In the genomic region with DNA sequence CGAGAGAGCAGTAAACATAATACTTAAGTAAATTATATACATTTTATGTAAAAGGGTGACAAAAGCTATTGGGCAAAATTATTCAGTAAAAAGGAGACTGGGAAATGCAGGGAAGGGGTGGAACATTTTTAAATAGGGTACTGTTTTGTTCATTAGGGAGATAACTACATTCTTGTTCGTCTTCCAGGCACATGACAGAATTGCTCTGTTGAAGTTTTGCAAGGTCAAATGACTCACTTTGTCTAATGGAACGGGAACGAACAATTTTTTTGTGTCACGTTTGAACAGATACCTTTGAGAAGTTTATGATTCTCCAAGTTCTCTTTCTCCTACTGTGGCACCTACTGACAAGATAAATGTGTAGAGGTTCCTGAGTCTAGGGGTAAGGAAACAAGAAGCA, we compare ENCODE assay signal across 20 cellular contexts.
A peak's percentile ranks its signal among the peaks of the same experiment; 100 is the strongest.
DNase-seq lines count a peak whose midpoint lies in the region; ATAC-seq and TF ChIP-seq lines count a peak whose summit lies in the region.
"Had no signal": no experiment of that assay in that cellular context is flagged by ENCODE, and none has a peak within 500 bp of the region (broad histone marks: within the 10 kb centered on the region; RNA-seq: fewer than 3 reads in every experiment).

No MANE protein-coding gene starts in this region.

- ATAC-seq in GM21576 (IDR thresholded peaks at IDR 0.05; ENCODE audit: unreplicated experiment) = no peak
- ATAC-seq: activated T-helper 17 cell treated with anti-CD3 and anti-CD28 coated beads, Interleukin-2, amount 50 U/mL, for 72 hours; foreskin keratinocyte had no signal

- H2BK15ac ChIP-seq in mesenchymal stem cell (ENCODE audit: low read depth, poor library complexity, severe bottlenecking) = no peak overlapping the region

- no peaks in the 10 kb centered on the region for H3K27me3 ChIP-seq in mesenchymal stem cell (ENCODE audit: control insufficient read depth in 1 of 2, insufficient read depth in 1 of 2, low read length in 2 of 2)
- H3K27me3 ChIP-seq in Peyer's patch = no peaks in the 10 kb centered on the region
- H3K27me3 ChIP-seq: BLaER1 treated with 17β-estradiol and CSF1 and Interleukin-3, amounts not matched to agents 10 nM and 100 nM; foreskin keratinocyte had no signal

- H3K27ac ChIP-seq in mesenchymal stem cell (ENCODE audit: low read length, poor library complexity, severe bottlenecking) = no peak overlapping the region
- no peak overlapping the region for H3K27ac ChIP-seq in Peyer's patch
- H3K27ac ChIP-seq: BLaER1 treated with 17β-estradiol and CSF1 and Interleukin-3, amounts not matched to agents 10 nM and 100 nM; foreskin keratinocyte; HL-60; prostate gland; thoracic aorta had no signal

- CTCF ChIA-PET in GM10248 (lab: Yijun Ruan, JAX) = no interaction called here

- H2BK5ac ChIP-seq in mesenchymal stem cell (ENCODE audit: low read depth, low read length, poor library complexity, severe bottlenecking) = no peak overlapping the region

- 52% methylated on average over 3 of the region's 5 CpGs for WGBS in mesenchymal stem cell

- no peak overlapping the region for H3K23ac ChIP-seq in mesenchymal stem cell (ENCODE audit: low read length in 2 of 2)

- no peak overlapping the region for H4K91ac ChIP-seq in mesenchymal stem cell (ENCODE audit: low read length)

- no peak overlapping the region for H2AFZ ChIP-seq in mesenchymal stem cell (ENCODE audit: low read depth, low read length)

- H3K4me1 ChIP-seq in mesenchymal stem cell (ENCODE audit: control insufficient read depth, insufficient read depth, low read depth, low read length) = no peaks in the 10 kb centered on the region
- H3K4me1 ChIP-seq in Peyer's patch = no peaks in the 10 kb centered on the region
- H3K4me1 ChIP-seq: BLaER1 treated with 17β-estradiol and CSF1 and Interleukin-3, amounts not matched to agents 10 nM and 100 nM; foreskin keratinocyte; prostate gland had no signal

- DNase-seq in ELR (ENCODE audit: low read depth) = peak; percentile 38
- peak; percentile 41 for DNase-seq in LHCN-M2 (ENCODE audit: low read depth)
- peak; percentile 33 for DNase-seq in fibroblast of gingiva (ENCODE audit: low read depth)
- no peak for DNase-seq in mesenchymal stem cell
- no peak for DNase-seq in GM10248 (ENCODE audit: extremely low spot score)
- DNase-seq in Peyer's patch = no peak
- DNase-seq in dedifferentiated amniotic fluid mesenchymal stem cell (ENCODE audit: extremely low spot score) = no peak
- DNase-seq: activated CD4-positive, alpha-beta T cell treated with anti-CD3 and anti-CD28 coated beads for 1 hour; GF-D8; GOT3; KBM-7; NCI-H1930; NCI-H510A had no signal

- H3K18ac ChIP-seq in mesenchymal stem cell (ENCODE audit: low read depth in 1 of 2, low read length in 2 of 2) = no peak overlapping the region

- H2BK12ac ChIP-seq in mesenchymal stem cell (ENCODE audit: low read length in 2 of 2) = no peak overlapping the region

- peak overlapping the region; percentile 67 for H3K9ac ChIP-seq in mesenchymal stem cell (ENCODE audit: low read length)
- H3K9ac ChIP-seq: BLaER1 treated with 17β-estradiol and CSF1 and Interleukin-3, amounts not matched to agents 10 nM and 100 nM had no signal

- H3K4ac ChIP-seq in mesenchymal stem cell (ENCODE audit: low read depth in 1 of 2, low read length in 2 of 2) = no peak overlapping the region

- POLR2A ChIA-PET in GM10248 (lab: Yijun Ruan, JAX) = no interaction called here

- H3K4me3 ChIP-seq in mesenchymal stem cell (ENCODE audit: insufficient read depth in 1 of 2, low read depth in 1 of 2, low read length in 2 of 2) (peak overlapping the region in 1 of 2 experiments; percentile 46), Peyer's patch (no peak overlapping the region)
- H3K4me3 ChIP-seq: BLaER1 treated with 17β-estradiol and CSF1 and Interleukin-3, amounts not matched to agents 10 nM and 100 nM; prostate gland; thoracic aorta had no signal

- H3K14ac ChIP-seq in mesenchymal stem cell (ENCODE audit: low read length in 2 of 2) = no peak overlapping the region

- TF ChIP-seq POLR2A in Peyer's patch (IDR thresholded peaks at IDR 0.05) = no peak

- TF ChIP-seq CTCF in GM10248 (IDR thresholded peaks at IDR 0.05; ENCODE audit: control extremely low read depth, extremely low read depth, low read depth, missing control alignments) = no peak
- no peak for TF ChIP-seq CTCF in Peyer's patch (IDR thresholded peaks at IDR 0.05)

- no peaks in the 10 kb centered on the region for H3K9me3 ChIP-seq in mesenchymal stem cell (ENCODE audit: control insufficient read depth, low read length)
- no peaks in the 10 kb centered on the region for H3K9me3 ChIP-seq in Peyer's patch
- H3K9me3 ChIP-seq: BLaER1 treated with 17β-estradiol and CSF1 and Interleukin-3, amounts not matched to agents 10 nM and 100 nM; prostate gland; thoracic aorta had no signal

- H4K8ac ChIP-seq in mesenchymal stem cell (ENCODE audit: low read length) = no peak overlapping the region

- no peak overlapping the region for H2BK120ac ChIP-seq in mesenchymal stem cell (ENCODE audit: low read depth, low read length)

- no peak overlapping the region for H2AK5ac ChIP-seq in mesenchymal stem cell (ENCODE audit: low read length, severe bottlenecking)

- peak overlapping the region; percentile 13 for H3K4me2 ChIP-seq in mesenchymal stem cell (ENCODE audit: low read length, poor library complexity, severe bottlenecking)
- H3K4me2 ChIP-seq: BLaER1 treated with 17β-estradiol and CSF1 and Interleukin-3, amounts not matched to agents 10 nM and 100 nM had no signal

- H3K36me3 ChIP-seq in mesenchymal stem cell (ENCODE audit: control insufficient read depth in 1 of 2, insufficient read depth in 2 of 2, low read depth in 1 of 2, low read length in 2 of 2) (no peaks in the 10 kb centered on the region), Peyer's patch (no peaks in the 10 kb centered on the region)
- H3K36me3 ChIP-seq: BLaER1 treated with 17β-estradiol and CSF1 and Interleukin-3, amounts not matched to agents 10 nM and 100 nM; prostate gland; thoracic aorta had no signal

- no peaks in the 10 kb centered on the region for H3K79me1 ChIP-seq in mesenchymal stem cell (replicated peaks; ENCODE audit: low read length, poor library complexity, severe bottlenecking)

Comparison
In these comparisons a context has a peak if more than half of its experiments do, and no peak if none do; other contexts are left out.
1. DNase-seq: peak in ELR (single experiment), LHCN-M2 (single experiment) and fibroblast of gingiva (single experiment); none in mesenchymal stem cell (single experiment), GM10248 (single experiment), Peyer's patch (0 of 3) and dedifferentiated amniotic fluid mesenchymal stem cell (single experiment).